8 cellular contexts compared by ENCODE assay signal in the genomic region with DNA sequence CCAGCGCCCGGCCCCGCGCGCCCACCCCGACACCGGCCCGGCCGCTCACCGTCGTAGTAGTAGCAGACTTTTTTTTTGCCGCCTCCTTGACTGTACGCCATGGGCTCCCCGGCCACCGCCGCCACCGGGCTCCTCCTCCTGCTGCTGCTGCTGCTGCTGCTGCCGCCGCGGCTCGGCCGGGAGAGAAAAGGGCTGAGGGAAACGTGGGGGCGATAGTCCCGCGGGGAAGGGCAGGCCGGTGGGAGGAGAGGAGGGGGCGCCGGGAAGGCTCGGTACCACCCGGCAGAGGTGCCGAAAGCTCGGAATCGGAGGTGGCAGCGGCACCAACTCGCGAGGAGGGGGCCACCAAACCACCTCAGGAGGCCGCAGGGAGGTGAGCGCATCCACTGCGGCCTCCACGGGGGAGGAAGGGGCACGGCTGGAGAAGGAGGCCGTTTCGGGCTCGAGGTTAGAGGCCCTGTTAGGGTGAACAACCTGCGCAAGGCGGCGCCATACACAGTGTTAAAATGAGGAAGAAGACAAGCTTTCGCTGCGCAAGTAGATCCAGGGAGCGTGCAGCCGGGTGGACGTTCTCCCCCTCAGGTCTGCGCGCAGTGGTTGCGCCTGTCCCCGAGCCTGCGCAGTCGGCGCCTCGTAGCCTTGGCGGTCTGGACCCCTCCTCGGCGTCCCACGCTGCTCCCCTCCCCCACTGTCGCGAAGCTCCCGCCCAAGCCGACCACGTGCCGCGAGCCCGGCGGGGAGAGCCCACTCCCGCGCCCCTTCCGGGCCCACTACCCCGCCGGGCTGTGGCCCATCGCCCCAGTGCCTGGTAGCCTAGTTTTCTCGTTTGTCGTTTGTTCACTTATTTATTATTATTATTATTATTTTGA. TPM values are rescaled to one million over a fixed set of nuclear protein-coding genes. Genes with fewer than 3 reads are reported as not detected.
DNase-seq lines count a peak whose midpoint lies in the region; ATAC-seq and TF ChIP-seq lines count a peak whose summit lies in the region.

A gene (minus strand): TSS at position 341 of the 869 bp plus-strand sequence. CDS start 240 bp downstream, at position 101.

- no peak for TF ChIP-seq RAD21 in liver (IDR thresholded peaks at IDR 0.05)

- peak within 1 kb of the TSS; percentile 80 to 94 (median 89) for H3K4me2 ChIP-seq in BLaER1 treated with 17β-estradiol and CSF1 and Interleukin-3, amounts not matched to agents 10 nM and 100 nM

- peak within 1 kb of the TSS; percentile 88 to 99 (median 97) for H3K27ac ChIP-seq in BLaER1 treated with 17β-estradiol and CSF1 and Interleukin-3, amounts not matched to agents 10 nM and 100 nM
- peak within 1 kb of the TSS; percentile 88 to 94 for H3K27ac ChIP-seq in liver (ENCODE audit: low read depth in 1 of 2, low read length in 2 of 2)

- peaks cover 38 to 48% (median 39%) of the 10 kb centered on the region in 11 experiments; a peak in 21 of 22 replicates for H4K20me1 ChIP-seq in BLaER1 treated with 17β-estradiol and CSF1 and Interleukin-3, amounts not matched to agents 10 nM and 100 nM

- TF ChIP-seq CTCF in liver (IDR thresholded peaks at IDR 0.05; ENCODE audit: low read depth, low read length, missing input control) = no peak

- peaks cover 0 to 27% (median 13%) of the 10 kb centered on the region in 11 experiments; a peak in 14 of 22 replicates for H3K36me3 ChIP-seq in BLaER1 treated with 17β-estradiol and CSF1 and Interleukin-3, amounts not matched to agents 10 nM and 100 nM
- no peaks in the 10 kb centered on the region for H3K36me3 ChIP-seq in liver (ENCODE audit: control insufficient read depth in 4 of 4, insufficient read depth in 3 of 4, low read depth in 1 of 4, low read length in 3 of 4)

- DNase-seq in GM19238 (ENCODE audit: insufficient read length, low spot score) (peak; percentile 86), NCI-H69 (lab: John Stamatoyannopoulos, UW) (peak; percentile 90), dermis blood vessel endothelial cell (peak; percentile 90)
- peak; percentile 84 to 90 for DNase-seq in activated CD4-positive, alpha-beta T cell treated with anti-CD3 and anti-CD28 coated beads, Interleukin-2, amount 50 U/mL, for 4 hours
- peak; percentile 88 to 91 for DNase-seq in stimulated activated CD4-positive, alpha-beta T cell treated with anti-CD3 and anti-CD28 coated beads, Interleukin-4, amount 100 ng/mL, for 4 hours

- H3K27me3 ChIP-seq in BLaER1 treated with 17β-estradiol and CSF1 and Interleukin-3, amounts not matched to agents 10 nM and 100 nM = no peaks in the 10 kb centered on the region
- no peaks in the 10 kb centered on the region for H3K27me3 ChIP-seq in liver (ENCODE audit: control insufficient read depth in 4 of 4, insufficient read depth in 4 of 4, low read length in 3 of 4)

- under 1% methylated on average over 82 of the region's 82 CpGs for WGBS in liver

- peaks cover 0 to 11% (median 4%) of the 10 kb centered on the region in 11 experiments; a peak in 9 of 22 replicates for H3K9me3 ChIP-seq in BLaER1 treated with 17β-estradiol and CSF1 and Interleukin-3, amounts not matched to agents 10 nM and 100 nM (replicated peaks in 1 of 11)
- no peaks in the 10 kb centered on the region for H3K9me3 ChIP-seq in liver (ENCODE audit: control insufficient read depth in 4 of 4, low read length in 3 of 4)

- H3K4me1 ChIP-seq in BLaER1 treated with 17β-estradiol and CSF1 and Interleukin-3, amounts not matched to agents 10 nM and 100 nM = peaks cover 18 to 42% (median 26%) of the 10 kb centered on the region in 10 experiments
- peaks cover 1 to 17% (median 9%) of the 10 kb centered on the region in 4 donors for H3K4me1 ChIP-seq in liver (ENCODE audit: control insufficient read depth in 4 of 4, insufficient read depth in 4 of 4, low read length in 3 of 4)

- peak within 1 kb of the TSS; percentile 89 to 99 (median 95) for H3K4me3 ChIP-seq in BLaER1 treated with 17β-estradiol and CSF1 and Interleukin-3, amounts not matched to agents 10 nM and 100 nM
- peak within 1 kb of the TSS; percentile 95 for H3K4me3 ChIP-seq in liver (ENCODE audit: low read depth in 1 of 3, low read length in 3 of 3)

- H3K9ac ChIP-seq in BLaER1 treated with 17β-estradiol and CSF1 and Interleukin-3, amounts not matched to agents 10 nM and 100 nM = peak within 1 kb of the TSS; percentile 94 to 100 (median 98)
- H3K9ac ChIP-seq in liver (ENCODE audit: low read depth in 1 of 2, low read length in 2 of 2) = peak within 1 kb of the TSS; percentile 92 to 93

- peak; percentile 82 for ATAC-seq in HG03442 (IDR thresholded peaks at IDR 0.05; ENCODE audit: unreplicated experiment)

TF ChIP-seq in liver, 16 proteins besides CTCF, POLR2A, EP300 and RAD21:
- TF ChIP-seq NR2F2 (IDR thresholded peaks at IDR 0.05) (no peak), FOXA1 (IDR thresholded peaks at IDR 0.05) (no peak), HNF4A (conservative IDR thresholded peaks at IDR 0.05) (no peak), RXRA (IDR thresholded peaks at IDR 0.05) (peak in 1 of 2 donors; percentile 29), GABPA (IDR thresholded peaks at IDR 0.05 in 1 of 2, conservative IDR thresholded peaks at IDR 0.05 in 1 of 2) (no peak), EGR1 (IDR thresholded peaks at IDR 0.05; ENCODE audit: low read depth in 2 of 2) (peak in 1 of 2 donors; percentile 27), TAF1 (conservative IDR thresholded peaks at IDR 0.05) (no peak), YY1 (IDR thresholded peaks at IDR 0.05) (peak; percentile 57), HNF4G (IDR thresholded peaks at IDR 0.05) (no peak), SP1 (IDR thresholded peaks at IDR 0.05) (no peak), FOXA2 (IDR thresholded peaks at IDR 0.05) (no peak), JUND (IDR thresholded peaks at IDR 0.05) (no peak)
- TF ChIP-seq, protein P1, sequence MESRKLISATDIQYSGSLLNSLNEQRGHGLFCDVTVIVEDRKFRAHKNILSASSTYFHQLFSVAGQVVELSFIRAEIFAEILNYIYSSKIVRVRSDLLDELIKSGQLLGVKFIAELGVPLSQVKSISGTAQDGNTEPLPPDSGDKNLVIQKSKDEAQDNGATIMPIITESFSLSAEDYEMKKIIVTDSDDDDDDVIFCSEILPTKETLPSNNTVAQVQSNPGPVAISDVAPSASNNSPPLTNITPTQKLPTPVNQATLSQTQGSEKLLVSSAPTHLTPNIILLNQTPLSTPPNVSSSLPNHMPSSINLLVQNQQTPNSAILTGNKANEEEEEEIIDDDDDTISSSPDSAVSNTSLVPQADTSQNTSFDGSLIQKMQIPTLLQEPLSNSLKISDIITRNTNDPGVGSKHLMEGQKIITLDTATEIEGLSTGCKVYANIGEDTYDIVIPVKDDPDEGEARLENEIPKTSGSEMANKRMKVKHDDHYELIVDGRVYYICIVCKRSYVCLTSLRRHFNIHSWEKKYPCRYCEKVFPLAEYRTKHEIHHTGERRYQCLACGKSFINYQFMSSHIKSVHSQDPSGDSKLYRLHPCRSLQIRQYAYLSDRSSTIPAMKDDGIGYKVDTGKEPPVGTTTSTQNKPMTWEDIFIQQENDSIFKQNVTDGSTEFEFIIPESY (IDR thresholded peaks at IDR 0.05) = no peak
- TF ChIP-seq, protein P2, sequence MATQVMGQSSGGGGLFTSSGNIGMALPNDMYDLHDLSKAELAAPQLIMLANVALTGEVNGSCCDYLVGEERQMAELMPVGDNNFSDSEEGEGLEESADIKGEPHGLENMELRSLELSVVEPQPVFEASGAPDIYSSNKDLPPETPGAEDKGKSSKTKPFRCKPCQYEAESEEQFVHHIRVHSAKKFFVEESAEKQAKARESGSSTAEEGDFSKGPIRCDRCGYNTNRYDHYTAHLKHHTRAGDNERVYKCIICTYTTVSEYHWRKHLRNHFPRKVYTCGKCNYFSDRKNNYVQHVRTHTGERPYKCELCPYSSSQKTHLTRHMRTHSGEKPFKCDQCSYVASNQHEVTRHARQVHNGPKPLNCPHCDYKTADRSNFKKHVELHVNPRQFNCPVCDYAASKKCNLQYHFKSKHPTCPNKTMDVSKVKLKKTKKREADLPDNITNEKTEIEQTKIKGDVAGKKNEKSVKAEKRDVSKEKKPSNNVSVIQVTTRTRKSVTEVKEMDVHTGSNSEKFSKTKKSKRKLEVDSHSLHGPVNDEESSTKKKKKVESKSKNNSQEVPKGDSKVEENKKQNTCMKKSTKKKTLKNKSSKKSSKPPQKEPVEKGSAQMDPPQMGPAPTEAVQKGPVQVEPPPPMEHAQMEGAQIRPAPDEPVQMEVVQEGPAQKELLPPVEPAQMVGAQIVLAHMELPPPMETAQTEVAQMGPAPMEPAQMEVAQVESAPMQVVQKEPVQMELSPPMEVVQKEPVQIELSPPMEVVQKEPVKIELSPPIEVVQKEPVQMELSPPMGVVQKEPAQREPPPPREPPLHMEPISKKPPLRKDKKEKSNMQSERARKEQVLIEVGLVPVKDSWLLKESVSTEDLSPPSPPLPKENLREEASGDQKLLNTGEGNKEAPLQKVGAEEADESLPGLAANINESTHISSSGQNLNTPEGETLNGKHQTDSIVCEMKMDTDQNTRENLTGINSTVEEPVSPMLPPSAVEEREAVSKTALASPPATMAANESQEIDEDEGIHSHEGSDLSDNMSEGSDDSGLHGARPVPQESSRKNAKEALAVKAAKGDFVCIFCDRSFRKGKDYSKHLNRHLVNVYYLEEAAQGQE (IDR thresholded peaks at IDR 0.05) = no peak
- TF ChIP-seq, protein P3, sequence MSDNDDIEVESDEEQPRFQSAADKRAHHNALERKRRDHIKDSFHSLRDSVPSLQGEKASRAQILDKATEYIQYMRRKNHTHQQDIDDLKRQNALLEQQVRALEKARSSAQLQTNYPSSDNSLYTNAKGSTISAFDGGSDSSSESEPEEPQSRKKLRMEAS (IDR thresholded peaks at IDR 0.05) = peak; percentile 81
- TF ChIP-seq, protein P4, sequence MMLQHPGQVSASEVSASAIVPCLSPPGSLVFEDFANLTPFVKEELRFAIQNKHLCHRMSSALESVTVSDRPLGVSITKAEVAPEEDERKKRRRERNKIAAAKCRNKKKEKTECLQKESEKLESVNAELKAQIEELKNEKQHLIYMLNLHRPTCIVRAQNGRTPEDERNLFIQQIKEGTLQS (IDR thresholded peaks at IDR 0.05) = no peak

RNA-seq across cellular contexts. Expression of the gene that starts here (rescaled TPM):
- total RNA-seq in dermis blood vessel endothelial cell (74.2 and 152 TPM in 2 replicates), liver (10 to 100 TPM; 14.7 to 56.9 TPM)
- 10 to 100 TPM; 20.6 to 21.4 TPM for polyA plus RNA-seq in liver

Comparison
In these comparisons a context has a peak if more than half of its experiments do, and no peak if none do; other contexts are left out.
1. Peak in every context shown above with its lines: DNase-seq, ATAC-seq, H3K4me3 ChIP-seq and H3K27ac ChIP-seq.